ENCODE assay signal across 19 cellular contexts in the genomic region with DNA sequence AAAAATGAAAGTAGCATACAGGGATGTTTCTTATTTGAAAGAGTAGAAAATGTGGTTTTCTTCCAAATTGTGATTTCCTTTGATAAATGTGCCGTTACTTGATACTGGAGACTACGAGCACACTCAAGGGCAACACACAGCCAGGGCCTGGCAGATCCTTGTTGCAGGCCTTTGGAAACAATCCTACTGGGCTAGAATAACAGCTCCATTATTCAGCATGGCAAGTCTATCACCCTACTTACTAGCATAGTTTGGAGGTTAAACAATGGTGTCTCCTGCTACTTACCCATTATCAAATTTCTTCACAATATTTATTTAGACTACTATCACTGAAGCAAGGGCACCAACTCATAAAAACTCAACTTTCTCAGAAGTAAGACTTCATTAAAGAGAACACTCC.
A peak's percentile ranks its signal among the peaks of the same experiment; 100 is the strongest.
DNase-seq lines count a peak whose midpoint lies in the region; ATAC-seq and TF ChIP-seq lines count a peak whose summit lies in the region.
"Had no signal": no experiment of that assay in that cellular context is flagged by ENCODE, and none has a peak within 500 bp of the region (broad histone marks: within the 10 kb centered on the region; RNA-seq: fewer than 3 reads in every experiment).

No MANE protein-coding gene starts in this region.

- no peak overlapping the region for H3K4me3 Mint-ChIP-seq in nephron
- H3K4me3 Mint-ChIP-seq: stimulated activated naive CD8-positive, alpha-beta T cell treated with anti-CD3 and anti-CD28 coated beads, Interleukin-15, Interleukin-2, amounts not matched to agents 100 ng/mL and 50 ng/mL, for 24 hours had no signal

- no peaks in the 10 kb centered on the region for H3K36me3 Mint-ChIP-seq in nephron (ENCODE audit: low read depth)

- no peaks in the 10 kb centered on the region for H3K27me3 Mint-ChIP-seq in nephron (ENCODE audit: low read depth)
- H3K27me3 Mint-ChIP-seq: stimulated activated naive CD8-positive, alpha-beta T cell treated with anti-CD3 and anti-CD28 coated beads, Interleukin-15, Interleukin-2, amounts not matched to agents 100 ng/mL and 50 ng/mL, for 24 hours had no signal

- DNase-seq in NCI-H2196 (lab: John Stamatoyannopoulos, UW; ENCODE audit: unreplicated experiment) (peak; percentile 12), NCI-H2196 treated with DMSO at 0.1 percent for 48 hours (lab: John Stamatoyannopoulos, UW; ENCODE audit: unreplicated experiment) (no peak), fibroblast of gingiva (ENCODE audit: low read depth) (peak; percentile 52), NCI-H774 (lab: John Stamatoyannopoulos, UW) (no peak), COLO668 (lab: John Stamatoyannopoulos, UW; ENCODE audit: unreplicated experiment) (no peak)
- DNase-seq in stimulated activated CD4-positive, alpha-beta T cell treated with anti-CD3 and anti-CD28 coated beads, Interleukin-15, amount 100 ng/mL, for 24 hours, result no peak
- DNase-seq: activated CD4-positive, alpha-beta T cell treated with anti-CD3 and anti-CD28 coated beads for 4 hours; activated CD8-positive, alpha-beta memory T cell treated with anti-CD3 and anti-CD28 coated beads, Interleukin-2, amount 50 U/mL, for 4 hours; activated effector memory CD4-positive, alpha-beta T cell treated with anti-CD3 and anti-CD28 coated beads, Interleukin-2, amount 50 U/mL, for 16 hours; DMS153; HCEC 1CT; left colon; NCI-H1417 treated with DMSO at 0.1 percent for 48 hours; NCI-H2227 treated with DMSO at 0.1 percent for 48 hours; ovary had no signal

- peaks cover 39% of the 10 kb centered on the region for H3K4me1 Mint-ChIP-seq in nephron

- peak overlapping the region; percentile 79 to 96 (median 85) for H3K27ac Mint-ChIP-seq in nephron
- H3K27ac Mint-ChIP-seq: stimulated activated naive CD8-positive, alpha-beta T cell treated with anti-CD3 and anti-CD28 coated beads, Interleukin-15, Interleukin-2, amounts not matched to agents 100 ng/mL and 50 ng/mL, for 24 hours had no signal

- ATAC-seq in GM19023 (IDR thresholded peaks at IDR 0.05; ENCODE audit: unreplicated experiment), result no peak
- ATAC-seq: SK-N-SH treated with all-trans-retinoic acid at 6 μM for 48 hours had no signal

- TF ChIP-seq CTCF in nephron (IDR thresholded peaks at IDR 0.05; ENCODE audit: unreplicated experiment in 3 of 3), result no peak

- H3K9me3 Mint-ChIP-seq in nephron, result no peaks in the 10 kb centered on the region
- H3K9me3 Mint-ChIP-seq: stimulated activated naive CD8-positive, alpha-beta T cell treated with anti-CD3 and anti-CD28 coated beads, Interleukin-15, Interleukin-2, amounts not matched to agents 100 ng/mL and 50 ng/mL, for 24 hours had no signal

Comparison
In these comparisons a context has a peak if more than half of its experiments do, and no peak if none do; other contexts are left out.
1. DNase-seq: peak in NCI-H2196 (single experiment) and fibroblast of gingiva (single experiment); none in NCI-H2196 treated with DMSO at 0.1 percent for 48 hours (single experiment), NCI-H774 (single experiment), COLO668 (single experiment) and stimulated activated CD4-positive, alpha-beta T cell treated with anti-CD3 and anti-CD28 coated beads, Interleukin-15, amount 100 ng/mL, for 24 hours (single experiment).